ENCODE assay signal across 1 cellular context in genomic region chr13:88704600-88705275, GRCh38.
TF ChIP-seq lines count a peak whose summit lies in the region.

No MANE protein-coding gene starts in this region.

TF ChIP-seq in GM23338, 12 proteins besides CTCF, POLR2A, EP300 and RAD21 (continued from another document):
- TF ChIP-seq REST (IDR thresholded peaks at IDR 0.05; ENCODE audit: unreplicated experiment) (no peak), CREB1 (CRISPR knock-in tag; IDR thresholded peaks at IDR 0.05; ENCODE audit: low read depth) (no peak), ETS1 (IDR thresholded peaks at IDR 0.05) (no peak), STAT1 (IDR thresholded peaks at IDR 0.05; ENCODE audit: unreplicated experiment) (no peak), JUNB (IDR thresholded peaks at IDR 0.05; ENCODE audit: unreplicated experiment) (no peak), EZH2phosphoT487 (IDR thresholded peaks at IDR 0.05; ENCODE audit: unreplicated experiment) (no peak), POLR2AphosphoS5 (IDR thresholded peaks at IDR 0.05; ENCODE audit: low read depth) (no peak), ZNF114 (CRISPR knock-in tag; IDR thresholded peaks at IDR 0.05) (no peak)
